ENCODE assay signal across 8 cellular contexts in the genomic region with DNA sequence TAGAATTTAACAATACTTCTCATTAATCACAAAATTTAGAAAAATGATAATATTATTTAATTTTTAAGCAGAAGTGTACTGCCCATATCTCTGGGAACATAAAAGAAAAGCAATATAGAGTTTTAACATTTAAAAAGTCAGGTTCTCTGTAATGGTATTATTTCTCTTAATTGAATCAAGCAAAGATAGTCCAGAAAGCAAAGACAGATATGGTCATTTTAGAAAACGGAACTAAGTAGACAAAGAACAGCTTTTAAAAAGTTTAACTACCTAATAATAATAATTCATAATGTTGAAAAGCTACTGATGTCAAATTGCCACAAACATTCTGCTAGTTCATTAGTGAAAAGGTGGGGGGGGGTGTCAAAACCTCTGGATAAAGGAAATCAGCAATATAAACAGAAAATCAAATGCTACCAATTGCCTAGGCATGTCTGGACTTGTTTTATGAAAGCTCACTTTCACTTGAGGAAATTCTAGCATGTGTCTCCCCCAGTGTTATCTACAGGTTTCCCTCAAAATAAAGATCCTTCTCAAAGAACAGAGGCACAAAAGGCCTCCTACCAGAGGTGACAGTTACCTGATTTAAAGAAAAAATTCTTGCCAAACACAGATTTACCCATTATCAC. TPM values are rescaled to one million over a fixed set of nuclear protein-coding genes. Genes with fewer than 3 reads are reported as not detected.
DNase-seq lines count a peak whose midpoint lies in the region; ATAC-seq and TF ChIP-seq lines count a peak whose summit lies in the region.

No MANE protein-coding gene starts in this region.

- DNase-seq in AG20443 (ENCODE audit: low spot score): peak; percentile 25
- peak; percentile 19 for DNase-seq in HPDE6-E6E7 (ENCODE audit: extremely low spot score)
- no peak for DNase-seq in activated CD4-positive, alpha-beta memory T cell treated with anti-CD3 and anti-CD28 coated beads for 36 hours
- DNase-seq in kidney epithelial cell (ENCODE audit: low read depth): no peak
- no peak for DNase-seq in SK-N-DZ (ENCODE audit: low spot score)
- DNase-seq in GM19238 (ENCODE audit: insufficient read length, low spot score): no peak
- no peak for DNase-seq in NCI-H187 treated with DMSO at 0.1 percent for 48 hours (lab: John Stamatoyannopoulos, UW)

- no peak for TF ChIP-seq CTCF in kidney epithelial cell (IDR thresholded peaks at IDR 0.05; ENCODE audit: insufficient read depth, low read length, poor library complexity, severe bottlenecking)

- POLR2A ChIA-PET in activated CD4-positive, alpha-beta memory T cell treated with anti-CD3 and anti-CD28 coated beads for 36 hours (lab: Charles Lee): interaction anchor here (1.0 kb wide), 1 partner anchor 19 kb away, joined by 3 read pairs; no protein-coding TSS in a partner anchor

- no peak for ATAC-seq in HG02588 (IDR thresholded peaks at IDR 0.05; ENCODE audit: unreplicated experiment)

- CTCF ChIA-PET in activated CD4-positive, alpha-beta memory T cell treated with anti-CD3 and anti-CD28 coated beads for 36 hours (lab: Charles Lee): interaction anchor here (0.9 to 4.9 kb wide), 10 partner anchors 13 to 254 kb away, joined by 3 to 34 read pairs (median 4); no protein-coding TSS in a partner anchor

- H3K36me3 Mint-ChIP-seq in activated CD4-positive, alpha-beta memory T cell treated with anti-CD3 and anti-CD28 coated beads for 36 hours: peaks cover 10% of the 10 kb centered on the region

- no peaks in the 10 kb centered on the region for H3K27me3 Mint-ChIP-seq in activated CD4-positive, alpha-beta memory T cell treated with anti-CD3 and anti-CD28 coated beads for 36 hours

- H3K36me3 ChIP-seq in kidney epithelial cell (ENCODE audit: control insufficient read depth, insufficient read depth, low read length): peaks cover 1% of the 10 kb centered on the region

- no peaks in the 10 kb centered on the region for H3K27me3 ChIP-seq in kidney epithelial cell (ENCODE audit: control insufficient read depth, insufficient read depth, low read length)

- no peaks in the 10 kb centered on the region for H3K9me3 Mint-ChIP-seq in activated CD4-positive, alpha-beta memory T cell treated with anti-CD3 and anti-CD28 coated beads for 36 hours

- intact Hi-C loops in activated CD4-positive, alpha-beta memory T cell treated with anti-CD3 and anti-CD28 coated beads for 36 hours (cut with micrococcal nuclease): loop anchor here (1.0 to 2.0 kb wide), 4 partner anchors 33 to 493 kb away; partner anchors contain the start of genes ACTL6A and ZNF639

- H3K4me1 Mint-ChIP-seq in activated CD4-positive, alpha-beta memory T cell treated with anti-CD3 and anti-CD28 coated beads for 36 hours (ENCODE audit: low read depth): peaks cover 35% of the 10 kb centered on the region

- no peak overlapping the region for H3K27ac Mint-ChIP-seq in activated CD4-positive, alpha-beta memory T cell treated with anti-CD3 and anti-CD28 coated beads for 36 hours

- H3K4me3 Mint-ChIP-seq in activated CD4-positive, alpha-beta memory T cell treated with anti-CD3 and anti-CD28 coated beads for 36 hours: peak overlapping the region; percentile 23

- peak overlapping the region; percentile 77 for H3K4me3 ChIP-seq in kidney epithelial cell (ENCODE audit: low read depth, low read length)

RNA-seq across cellular contexts. Expression of gene ZMAT3, which starts 1.7 kb away (rescaled TPM):
- 1 to 10 TPM; 9.0 TPM for total RNA-seq in activated CD4-positive, alpha-beta memory T cell treated with anti-CD3 and anti-CD28 coated beads for 36 hours
- 49.3 and 51.7 TPM in 2 replicates for total RNA-seq in kidney epithelial cell
- 2.0 and 2.4 TPM in 2 replicates for polyA plus RNA-seq in SK-N-DZ (2014; cell fraction: cytosol; rRNA removed)
- polyA plus RNA-seq in SK-N-DZ (2014; cell fraction: nucleus; rRNA removed): 0.91 and 1.8 TPM in 2 replicates

Comparison
In these comparisons a context has a peak if more than half of its experiments do, and no peak if none do; other contexts are left out.
1. DNase-seq: peak in AG20443 (single experiment) and HPDE6-E6E7 (single experiment); none in activated CD4-positive, alpha-beta memory T cell treated with anti-CD3 and anti-CD28 coated beads for 36 hours (single experiment), kidney epithelial cell (single experiment), SK-N-DZ (single experiment), GM19238 (single experiment) and NCI-H187 treated with DMSO at 0.1 percent for 48 hours (single experiment).